22 cellular contexts compared by ENCODE assay signal in the genomic region with DNA sequence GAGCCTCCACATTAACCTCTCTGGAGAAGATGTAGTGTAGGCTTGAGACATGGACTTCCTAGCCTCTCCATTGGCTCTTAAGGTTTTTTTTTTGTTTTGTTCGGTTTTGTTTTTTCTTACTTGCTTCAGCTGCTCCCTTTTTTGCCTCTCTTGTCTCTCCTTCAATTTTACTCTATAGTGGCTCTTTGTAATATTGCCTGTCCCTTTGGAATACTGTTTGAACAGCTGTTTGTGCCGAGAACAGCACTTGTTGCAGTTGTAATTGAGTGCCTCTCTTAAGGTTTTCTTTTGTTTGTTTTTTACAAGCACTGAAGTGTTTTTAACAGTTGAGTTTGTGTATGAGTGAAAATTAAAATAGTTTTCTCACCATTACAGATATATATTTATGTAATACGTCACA.
A peak's percentile ranks its signal among the peaks of the same experiment; 100 is the strongest.
DNase-seq lines count a peak whose midpoint lies in the region; ATAC-seq and TF ChIP-seq lines count a peak whose summit lies in the region.
"Had no signal": no experiment of that assay in that cellular context is flagged by ENCODE, and none has a peak within 500 bp of the region (broad histone marks: within the 10 kb centered on the region; RNA-seq: fewer than 3 reads in every experiment).

No MANE protein-coding gene starts in this region.

- peaks cover 1% of the 10 kb centered on the region for H3K4me1 Mint-ChIP-seq in glutamatergic neuron (ENCODE audit: low read depth, unreplicated experiment)
- H3K4me1 Mint-ChIP-seq: CD14-positive monocyte; stimulated activated naive CD8-positive, alpha-beta T cell treated with anti-CD3 and anti-CD28 coated beads, Interleukin-15, amount 100 ng/mL, for 72 hours had no signal

- TF ChIP-seq CTCF in glutamatergic neuron (IDR thresholded peaks at IDR 0.05; ENCODE audit: partially characterized antibody, unreplicated experiment): no peak

- H3K36me3 Mint-ChIP-seq in glutamatergic neuron (ENCODE audit: unreplicated experiment): peaks cover 5% of the 10 kb centered on the region
- H3K36me3 Mint-ChIP-seq: CD14-positive monocyte had no signal

- no peaks in the 10 kb centered on the region for H3K27me3 Mint-ChIP-seq in glutamatergic neuron (ENCODE audit: unreplicated experiment)
- H3K27me3 Mint-ChIP-seq: stimulated activated naive CD8-positive, alpha-beta T cell treated with anti-CD3 and anti-CD28 coated beads, Interleukin-15, amount 100 ng/mL, for 72 hours had no signal

- peak; percentile 85 for DNase-seq in NCI-H1092 (lab: John Stamatoyannopoulos, UW)
- peak; percentile 80 to 91 for DNase-seq in NCI-H187 (lab: John Stamatoyannopoulos, UW)
- peak; percentile 73 for DNase-seq in NCI-H510A (lab: John Stamatoyannopoulos, UW)
- no peak for DNase-seq in sciatic nerve (ENCODE audit: low spot score)
- no peak for DNase-seq in glutamatergic neuron
- DNase-seq: activated naive CD4-positive, alpha-beta T cell treated with anti-CD3 and anti-CD28 coated beads, Interleukin-2, amount 50 U/mL, for 16 hours; amygdala; effector CD8-positive, alpha-beta T cell; erythroblast; GOT3; heart left ventricle; Kasumi-1; mammary epithelial cell; NCI-H526 treated with DMSO at 0.1 percent for 48 hours; sigmoid colon; stimulated activated naive CD8-positive, alpha-beta T cell treated with anti-CD3 and anti-CD28 coated beads, Interleukin-15, amount 100 ng/mL, for 72 hours; T-helper 9 cell; thyroid gland; WERI-Rb-1 had no signal

- H3K27ac Mint-ChIP-seq in glutamatergic neuron (ENCODE audit: unreplicated experiment): no peak overlapping the region
- H3K27ac Mint-ChIP-seq: CD14-positive monocyte; stimulated activated naive CD8-positive, alpha-beta T cell treated with anti-CD3 and anti-CD28 coated beads, Interleukin-15, amount 100 ng/mL, for 72 hours had no signal

- H3K4me3 Mint-ChIP-seq in glutamatergic neuron (ENCODE audit: unreplicated experiment): no peak overlapping the region
- H3K4me3 Mint-ChIP-seq: CD14-positive monocyte; stimulated activated naive CD8-positive, alpha-beta T cell treated with anti-CD3 and anti-CD28 coated beads, Interleukin-15, amount 100 ng/mL, for 72 hours had no signal

- no peaks in the 10 kb centered on the region for H3K9me3 Mint-ChIP-seq in glutamatergic neuron (ENCODE audit: unreplicated experiment)

- intact Hi-C loops in sciatic nerve (cut with DNase I): no loop called here

- peak; percentile 88 for ATAC-seq in sciatic nerve
- no peak for ATAC-seq in HG02763 (IDR thresholded peaks at IDR 0.05; ENCODE audit: unreplicated experiment)
- ATAC-seq in SK-N-SH treated with all-trans-retinoic acid at 6 μM for 48 hours: no peak
- ATAC-seq: heart left ventricle; stimulated activated naive CD8-positive, alpha-beta T cell treated with anti-CD3 and anti-CD28 coated beads, Interleukin-15, amount 100 ng/mL, for 72 hours had no signal

TF ChIP-seq in SK-N-SH treated with all-trans-retinoic acid at 6 μM for 48 hours, 23 proteins besides CTCF, POLR2A, EP300 and RAD21:
- TF ChIP-seq ZFP30 (CRISPR knock-in tag; IDR thresholded peaks at IDR 0.05) (no peak), RARB (CRISPR knock-in tag; IDR thresholded peaks at IDR 0.05) (no peak), ZNF565 (CRISPR knock-in tag; conservative IDR thresholded peaks at IDR 0.05; ENCODE audit: low read depth) (no peak), ZNF70 (CRISPR knock-in tag; IDR thresholded peaks at IDR 0.05) (no peak), ISL1 (CRISPR knock-in tag; IDR thresholded peaks at IDR 0.05) (no peak)
- TF ChIP-seq, protein P1, sequence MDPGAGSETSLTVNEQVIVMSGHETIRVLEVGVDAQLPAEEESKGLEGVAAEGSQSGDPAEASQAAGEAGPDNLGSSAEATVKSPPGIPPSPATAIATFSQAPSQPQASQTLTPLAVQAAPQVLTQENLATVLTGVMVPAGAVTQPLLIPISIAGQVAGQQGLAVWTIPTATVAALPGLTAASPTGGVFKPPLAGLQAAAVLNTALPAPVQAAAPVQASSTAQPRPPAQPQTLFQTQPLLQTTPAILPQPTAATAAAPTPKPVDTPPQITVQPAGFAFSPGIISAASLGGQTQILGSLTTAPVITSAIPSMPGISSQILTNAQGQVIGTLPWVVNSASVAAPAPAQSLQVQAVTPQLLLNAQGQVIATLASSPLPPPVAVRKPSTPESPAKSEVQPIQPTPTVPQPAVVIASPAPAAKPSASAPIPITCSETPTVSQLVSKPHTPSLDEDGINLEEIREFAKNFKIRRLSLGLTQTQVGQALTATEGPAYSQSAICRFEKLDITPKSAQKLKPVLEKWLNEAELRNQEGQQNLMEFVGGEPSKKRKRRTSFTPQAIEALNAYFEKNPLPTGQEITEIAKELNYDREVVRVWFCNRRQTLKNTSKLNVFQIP (CRISPR knock-in tag; IDR thresholded peaks at IDR 0.05; ENCODE audit: borderline replicate concordance, low read depth): no peak

Comparison
In these comparisons a context has a peak if more than half of its experiments do, and no peak if none do; other contexts are left out.
1. DNase-seq: peak in NCI-H1092 (single experiment), NCI-H187 (2 of 2) and NCI-H510A (single experiment); none in sciatic nerve (single experiment) and glutamatergic neuron (single experiment).